In the genomic region with DNA sequence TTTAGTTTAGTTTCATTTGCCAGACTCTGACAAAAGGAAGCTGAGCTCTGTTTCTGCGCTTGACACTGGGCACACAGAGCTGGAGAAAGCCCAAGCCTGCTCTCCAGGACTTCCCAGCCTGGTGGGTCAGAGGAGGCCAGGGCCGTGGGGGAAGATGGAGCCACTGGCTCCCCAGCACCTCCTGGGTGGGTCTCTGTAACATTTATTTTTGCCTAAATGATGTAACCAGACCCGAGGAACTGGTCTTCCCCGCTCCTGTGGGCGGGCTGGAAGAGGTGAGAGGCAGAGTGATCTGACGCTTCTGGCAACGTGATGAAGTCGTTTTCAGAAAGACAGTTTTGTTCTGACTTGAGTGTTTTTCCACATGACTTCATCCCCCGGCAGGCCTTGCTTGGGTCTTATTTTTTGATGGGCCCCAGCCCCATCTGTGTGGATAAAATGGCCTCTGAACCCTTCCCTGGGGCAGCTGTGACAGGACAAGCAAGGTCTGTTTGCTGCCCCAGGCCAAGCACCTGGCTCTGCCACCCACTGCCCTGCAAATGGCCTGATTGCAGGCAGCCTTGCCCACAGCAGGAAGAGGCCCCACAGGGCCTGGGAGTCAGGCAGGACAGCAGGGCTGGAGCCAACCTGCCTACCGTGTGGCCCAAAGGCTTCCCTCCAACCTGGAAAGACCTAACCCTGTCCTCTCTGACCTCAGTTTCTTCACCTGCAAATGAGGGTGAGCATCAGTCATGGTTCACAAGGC, we compare ENCODE assay signal across 9 cellular contexts.
A peak's percentile ranks its signal among the peaks of the same experiment; 100 is the strongest.
DNase-seq lines count a peak whose midpoint lies in the region; ATAC-seq and TF ChIP-seq lines count a peak whose summit lies in the region.
"Had no signal": no experiment of that assay in that cellular context is flagged by ENCODE, and none has a peak within 500 bp of the region (broad histone marks: within the 10 kb centered on the region; RNA-seq: fewer than 3 reads in every experiment).

No MANE protein-coding gene starts in this region.

- intact Hi-C loops in activated CD8-positive, alpha-beta T cell treated with anti-CD3 and anti-CD28 coated beads for 36 hours (cut with micrococcal nuclease) = no loop called here
- intact Hi-C loops in tibial artery (cut with DNase I; ENCODE audit: low total_unique reads) = no loop called here
- intact Hi-C loops in Calu3 (cut with micrococcal nuclease; ENCODE audit: unreplicated experiment) = no loop called here

- POLR2A ChIA-PET in activated CD8-positive, alpha-beta T cell treated with anti-CD3 and anti-CD28 coated beads for 36 hours (lab: Charles Lee) = no interaction called here
- POLR2A ChIA-PET in activated CD8-positive, alpha-beta T cell treated with anti-CD3 and anti-CD28 coated beads, Interleukin-2, amount 10 ng/mL, durations not matched to agents 7 days and 5 days (lab: Charles Lee) = no interaction called here

- peak overlapping the region; percentile 3 for H3K4me3 Mint-ChIP-seq in activated CD8-positive, alpha-beta T cell treated with anti-CD3 and anti-CD28 coated beads for 36 hours
- no peak overlapping the region for H3K4me3 Mint-ChIP-seq in activated CD8-positive, alpha-beta T cell treated with anti-CD3 and anti-CD28 coated beads, Interleukin-2, amount 10 ng/mL, durations not matched to agents 7 days and 5 days
- H3K4me3 Mint-ChIP-seq in Calu3 (ENCODE audit: low read depth, unreplicated experiment) = no peak overlapping the region

- H3K27ac ChIP-seq in tibial artery = peak overlapping the region; percentile 42 to 62
- H3K27ac ChIP-seq: RWPE1 had no signal

- DNase-seq in activated CD8-positive, alpha-beta T cell treated with anti-CD3 and anti-CD28 coated beads for 36 hours = peak; percentile 85
- no peak for DNase-seq in activated CD8-positive, alpha-beta T cell treated with anti-CD3 and anti-CD28 coated beads, Interleukin-2, amount 10 ng/mL, durations not matched to agents 7 days and 5 days
- DNase-seq in activated T-cell treated with anti-CD3 and anti-CD28 coated beads, Interleukin-2, amount 50 U/mL, for 48 hours = peak; percentile 72 to 75
- peak; percentile 25 for DNase-seq in midbrain (lab: John Stamatoyannopoulos, UW)
- DNase-seq in tibial artery = peak in 1 of 2 donors; percentile 81
- no peak for DNase-seq in Calu3
- no peak for DNase-seq in NCI-H526 treated with DMSO at 0.1 percent for 48 hours (lab: John Stamatoyannopoulos, UW)
- no peak for DNase-seq in BE2C

- H3K9me3 Mint-ChIP-seq in activated CD8-positive, alpha-beta T cell treated with anti-CD3 and anti-CD28 coated beads for 36 hours = no peaks in the 10 kb centered on the region
- no peaks in the 10 kb centered on the region for H3K9me3 Mint-ChIP-seq in activated CD8-positive, alpha-beta T cell treated with anti-CD3 and anti-CD28 coated beads, Interleukin-2, amount 10 ng/mL, durations not matched to agents 7 days and 5 days (ENCODE audit: insufficient read depth)
- no peaks in the 10 kb centered on the region for H3K9me3 Mint-ChIP-seq in Calu3 (ENCODE audit: low read depth, unreplicated experiment)

- H3K36me3 Mint-ChIP-seq in activated CD8-positive, alpha-beta T cell treated with anti-CD3 and anti-CD28 coated beads for 36 hours (ENCODE audit: low read depth) = no peaks in the 10 kb centered on the region
- H3K36me3 Mint-ChIP-seq in activated CD8-positive, alpha-beta T cell treated with anti-CD3 and anti-CD28 coated beads, Interleukin-2, amount 10 ng/mL, durations not matched to agents 7 days and 5 days (ENCODE audit: low read depth) = no peaks in the 10 kb centered on the region
- no peaks in the 10 kb centered on the region for H3K36me3 Mint-ChIP-seq in Calu3 (ENCODE audit: insufficient read depth, unreplicated experiment)

- no peak for TF ChIP-seq CTCF in activated CD8-positive, alpha-beta T cell treated with anti-CD3 and anti-CD28 coated beads for 36 hours (IDR thresholded peaks at IDR 0.05)
- TF ChIP-seq CTCF in tibial artery (IDR thresholded peaks at IDR 0.05) = no peak
- TF ChIP-seq CTCF in Calu3 (IDR thresholded peaks at IDR 0.05; ENCODE audit: unreplicated experiment) = no peak
- TF ChIP-seq CTCF in BE2C (IDR thresholded peaks at IDR 0.05; ENCODE audit: low read depth, low read length) = no peak

- CTCF ChIA-PET in activated CD8-positive, alpha-beta T cell treated with anti-CD3 and anti-CD28 coated beads for 36 hours (lab: Charles Lee) = no interaction called here
- CTCF ChIA-PET in activated CD8-positive, alpha-beta T cell treated with anti-CD3 and anti-CD28 coated beads, Interleukin-2, amount 10 ng/mL, durations not matched to agents 7 days and 5 days (lab: Charles Lee) = no interaction called here
- CTCF ChIA-PET in Calu3 (lab: Charles Lee) = interaction anchor here (0.6 kb wide), 1 partner anchor 215 kb away, joined by 5 read pairs; no protein-coding TSS in a partner anchor

- BruUV-seq in Calu3 (replicated peaks; lab: Mats Ljungman, UMichigan) = no TSS peak

- no peaks in the 10 kb centered on the region for H3K27me3 Mint-ChIP-seq in activated CD8-positive, alpha-beta T cell treated with anti-CD3 and anti-CD28 coated beads for 36 hours
- peaks cover 3% of the 10 kb centered on the region for H3K27me3 Mint-ChIP-seq in activated CD8-positive, alpha-beta T cell treated with anti-CD3 and anti-CD28 coated beads, Interleukin-2, amount 10 ng/mL, durations not matched to agents 7 days and 5 days (ENCODE audit: low read depth)
- peaks cover 39% of the 10 kb centered on the region for H3K27me3 Mint-ChIP-seq in Calu3 (ENCODE audit: unreplicated experiment)

- H3K27me3 ChIP-seq in tibial artery = no peaks in the 10 kb centered on the region
- no peaks in the 10 kb centered on the region for H3K27me3 ChIP-seq in BE2C

- H3K9me3 ChIP-seq in tibial artery (no peaks in the 10 kb centered on the region), BE2C (no peaks in the 10 kb centered on the region)

- H3K27ac Mint-ChIP-seq in activated CD8-positive, alpha-beta T cell treated with anti-CD3 and anti-CD28 coated beads for 36 hours = peak overlapping the region; percentile 91
- no peak overlapping the region for H3K27ac Mint-ChIP-seq in activated CD8-positive, alpha-beta T cell treated with anti-CD3 and anti-CD28 coated beads, Interleukin-2, amount 10 ng/mL, durations not matched to agents 7 days and 5 days
- no peak overlapping the region for H3K27ac Mint-ChIP-seq in Calu3 (ENCODE audit: unreplicated experiment)

- ATAC-seq in activated CD8-positive, alpha-beta T cell treated with anti-CD3 and anti-CD28 coated beads for 36 hours = peak; percentile 81
- ATAC-seq in activated CD8-positive, alpha-beta T cell treated with anti-CD3 and anti-CD28 coated beads, Interleukin-2, amount 10 ng/mL, durations not matched to agents 7 days and 5 days = no peak

- peaks cover 23% of the 10 kb centered on the region for H3K4me1 Mint-ChIP-seq in activated CD8-positive, alpha-beta T cell treated with anti-CD3 and anti-CD28 coated beads for 36 hours (ENCODE audit: low read depth)
- peaks cover 4% of the 10 kb centered on the region for H3K4me1 Mint-ChIP-seq in activated CD8-positive, alpha-beta T cell treated with anti-CD3 and anti-CD28 coated beads, Interleukin-2, amount 10 ng/mL, durations not matched to agents 7 days and 5 days (ENCODE audit: low read depth)
- H3K4me1 Mint-ChIP-seq in Calu3 (ENCODE audit: low read depth, unreplicated experiment) = no peaks in the 10 kb centered on the region

- H3K4me3 ChIP-seq in tibial artery (no peak overlapping the region), BE2C (ENCODE audit: low read depth, low read length) (no peak overlapping the region)

- no peaks in the 10 kb centered on the region for H3K36me3 ChIP-seq in tibial artery
- no peaks in the 10 kb centered on the region for H3K36me3 ChIP-seq in BE2C

- H3K4me1 ChIP-seq in tibial artery = peaks cover 0 to 23% (median 13%) of the 10 kb centered on the region in 4 donors
- H3K4me1 ChIP-seq in BE2C = peaks cover 23% of the 10 kb centered on the region

Comparison
In these comparisons a context has a peak if more than half of its experiments do, and no peak if none do; other contexts are left out.
1. DNase-seq: peak in activated CD8-positive, alpha-beta T cell treated with anti-CD3 and anti-CD28 coated beads for 36 hours (single experiment), activated T-cell treated with anti-CD3 and anti-CD28 coated beads, Interleukin-2, amount 50 U/mL, for 48 hours (2 of 2) and midbrain (single experiment); none in activated CD8-positive, alpha-beta T cell treated with anti-CD3 and anti-CD28 coated beads, Interleukin-2, amount 10 ng/mL, durations not matched to agents 7 days and 5 days (single experiment), Calu3 (single experiment), NCI-H526 treated with DMSO at 0.1 percent for 48 hours (single experiment) and BE2C (single experiment).